Comparison of ENCODE assay signal across 8 cellular contexts in the genomic region with DNA sequence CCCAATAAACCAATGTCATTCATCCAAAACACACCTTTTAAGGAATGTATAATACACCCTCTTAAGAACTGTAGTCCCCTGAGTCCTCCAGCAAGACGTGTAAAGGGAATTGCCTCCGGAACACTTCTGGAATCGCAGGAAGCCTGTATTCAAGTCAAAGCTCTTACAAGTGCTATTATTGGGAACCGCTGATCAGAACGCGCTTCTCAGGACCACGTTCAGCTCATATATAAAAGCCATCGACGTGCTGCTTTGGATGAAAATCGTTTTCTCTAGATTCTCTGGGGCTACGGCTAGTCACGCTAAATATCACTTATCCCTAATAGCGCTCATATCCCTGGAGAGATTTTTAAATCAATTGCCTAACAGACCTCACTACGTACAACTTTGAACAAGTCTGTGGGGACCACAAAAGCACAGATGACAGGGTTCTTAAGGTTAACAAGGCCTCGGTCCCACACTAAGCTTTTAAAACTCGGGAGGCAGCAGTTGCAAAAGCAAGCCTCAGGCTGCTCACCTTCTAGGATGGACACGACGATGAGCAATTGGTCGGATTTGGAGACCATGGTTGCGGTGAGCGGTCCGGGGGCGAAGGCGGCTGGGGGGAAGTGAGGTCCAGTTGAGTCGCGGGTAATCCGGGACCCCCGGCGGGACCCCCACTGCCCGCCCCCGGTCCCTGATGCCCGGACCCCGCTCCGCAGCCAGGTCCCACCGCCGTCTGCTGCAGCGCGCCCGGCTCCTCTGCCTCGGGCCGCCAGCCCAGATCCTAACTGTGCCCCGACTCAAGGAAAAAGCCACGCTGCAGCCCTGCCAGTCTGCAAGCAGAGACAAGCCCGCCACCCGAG. TPM values are rescaled to one million over a fixed set of nuclear protein-coding genes. Genes with fewer than 3 reads are reported as not detected.
DNase-seq lines count a peak whose midpoint lies in the region; ATAC-seq, FAIRE-seq and TF ChIP-seq lines count a peak whose summit lies in the region.

No MANE protein-coding gene starts in this region.

- H3K4me3 ChIP-seq in WERI-Rb-1 (ENCODE audit: low read depth, low read length) (peak overlapping the region; percentile 95), fibroblast of villous mesenchyme (ENCODE audit: low read depth, low read length) (peak overlapping the region; percentile 81), neuron (ENCODE audit: low read length) (peak overlapping the region; percentile 82)

- peaks cover 18% of the 10 kb centered on the region for H3K4me1 ChIP-seq in neuron (ENCODE audit: insufficient read depth, low read length)

- no peaks in the 10 kb centered on the region for H3K27me3 ChIP-seq in WERI-Rb-1 (ENCODE audit: insufficient read depth, low read depth, severe bottlenecking)
- H3K27me3 ChIP-seq in neuron (ENCODE audit: insufficient read depth, low read length): no peaks in the 10 kb centered on the region

- DNase-seq in NCI-H2107 treated with DMSO at 0.1 percent for 48 hours (lab: John Stamatoyannopoulos, UW; ENCODE audit: unreplicated experiment): peak; percentile 8
- no peak for DNase-seq in NCI-H2107 (lab: John Stamatoyannopoulos, UW)
- DNase-seq in HTR-8/SVneo (ENCODE audit: insufficient read length, low spot score): peak; percentile 5
- peak; percentile 26 for DNase-seq in WERI-Rb-1
- DNase-seq in fibroblast of villous mesenchyme (ENCODE audit: low read depth): peak; percentile 42
- no peak for DNase-seq in GM19238 (ENCODE audit: insufficient read length, low spot score)

- H3K9me3 ChIP-seq in WERI-Rb-1 (ENCODE audit: severe bottlenecking): no peaks in the 10 kb centered on the region
- H3K9me3 ChIP-seq in neuron (ENCODE audit: low read length): no peaks in the 10 kb centered on the region

- H3K27ac ChIP-seq in WERI-Rb-1: peak overlapping the region; percentile 74

- H2AFZ ChIP-seq in neuron (ENCODE audit: low read depth, low read length): peak overlapping the region; percentile 79

- H3K36me3 ChIP-seq in WERI-Rb-1: no peaks in the 10 kb centered on the region; the same call in 1 of the 2 replicates
- H3K36me3 ChIP-seq in neuron (ENCODE audit: insufficient read depth, low read length): peaks cover 6% of the 10 kb centered on the region

- TF ChIP-seq CTCF in WERI-Rb-1 (IDR thresholded peaks at IDR 0.05; ENCODE audit: low read depth, low read length): no peak
- no peak for TF ChIP-seq CTCF in fibroblast of villous mesenchyme (IDR thresholded peaks at IDR 0.05; ENCODE audit: insufficient read depth, low read depth, low read length)

- ATAC-seq in GM21515 (IDR thresholded peaks at IDR 0.05; ENCODE audit: unreplicated experiment): peak; percentile 15

- FAIRE-seq in HTR-8/SVneo (lab: Jason Lieb, UNC): no peak

RNA-seq across cellular contexts. Expression of a gene that starts 0.5 kb away (rescaled TPM):
- 17.1 and 24.2 TPM in 2 replicates for total RNA-seq in fibroblast of villous mesenchyme

Comparison
In these comparisons a context has a peak if more than half of its experiments do, and no peak if none do; other contexts are left out.
1. DNase-seq: peak in NCI-H2107 treated with DMSO at 0.1 percent for 48 hours (single experiment), HTR-8/SVneo (single experiment), WERI-Rb-1 (single experiment) and fibroblast of villous mesenchyme (single experiment); none in NCI-H2107 (single experiment) and GM19238 (single experiment).
2. Peak in every context shown above with its lines, with median percentiles within 50 percentile points of each other: H3K4me3 ChIP-seq.